ENCODE assay signal across 9 cellular contexts in genomic region chr3:151305081-151305777, GRCh38. TPM values are rescaled to one million over a fixed set of nuclear protein-coding genes. Genes with fewer than 3 reads are reported as not detected.
DNase-seq lines count a peak whose midpoint lies in the region; TF ChIP-seq lines count a peak whose summit lies in the region.
"Had no signal": no experiment of that assay in that cellular context is flagged by ENCODE, and none has a peak within 500 bp of the region (broad histone marks: within the 10 kb centered on the region; RNA-seq: fewer than 3 reads in every experiment).

No MANE protein-coding gene starts in this region.

- intact Hi-C loops in lower leg skin (cut with DNase I; ENCODE audit: low total_unique reads) (no loop called here), vagina (cut with DNase I) (no loop called here), ovary (cut with DNase I) (no loop called here)

- TF ChIP-seq CTCF in C4-2B (conservative IDR thresholded peaks at IDR 0.05) (peak; percentile 45), lower leg skin (IDR thresholded peaks at IDR 0.05) (no peak), vagina (IDR thresholded peaks at IDR 0.05) (no peak), ovary (IDR thresholded peaks at IDR 0.05) (no peak)

- H3K27me3 ChIP-seq in vagina (no peaks in the 10 kb centered on the region), ovary (no peaks in the 10 kb centered on the region)

- H3K36me3 ChIP-seq in vagina (no peaks in the 10 kb centered on the region), ovary (no peaks in the 10 kb centered on the region)

- H3K9me3 ChIP-seq in vagina (no peaks in the 10 kb centered on the region), ovary (no peaks in the 10 kb centered on the region)

- in situ Hi-C loops in T47D (cut with HindIII; ENCODE audit: low pct_unique_long_range_greater_than_20kb, low sequenced_read_pairs), result no loop called here

- no peak for TF ChIP-seq POLR2A in lower leg skin (IDR thresholded peaks at IDR 0.05)
- no peak for TF ChIP-seq POLR2A in vagina (IDR thresholded peaks at IDR 0.05)
- no peak for TF ChIP-seq POLR2A in ovary (IDR thresholded peaks at IDR 0.05)

- H3K4me3 ChIP-seq in lower leg skin (ENCODE audit: low read depth, poor library complexity, severe bottlenecking) (no peak overlapping the region), vagina (no peak overlapping the region), ovary (no peak overlapping the region)

- 37 to 43% methylated on average over 7 of the region's 7 CpGs for WGBS in lower leg skin, 2 donors
- WGBS in ovary, 3 donors, result 70 to 75% (median 71%) methylated on average over 7 of the region's 7 CpGs

- H3K27ac ChIP-seq in C4-2B, result no peak overlapping the region; the same call in 1 of the 2 replicates
- H3K27ac ChIP-seq in vagina, result peak overlapping the region; percentile 54
- no peak overlapping the region for H3K27ac ChIP-seq in ovary

- peak; percentile 100 for DNase-seq in M059J (ENCODE audit: low read depth)
- DNase-seq in T47D (ENCODE audit: low read depth in 1 of 2, low spot score in 1 of 2), result peak; percentile 65 to 99
- peak; percentile 81 to 95 for DNase-seq in lower leg skin (ENCODE audit: low spot score in 2 of 2)
- peak in 1 of 2 donors; percentile 90 for DNase-seq in vagina (ENCODE audit: extremely low spot score in 2 of 2)
- DNase-seq in NCI-H446 treated with DMSO at 0.1 percent for 48 hours (lab: John Stamatoyannopoulos, UW), result no peak
- DNase-seq in effector CD4-positive, alpha-beta T cell, result no peak
- no peak for DNase-seq in ovary

- no peak for TF ChIP-seq EP300 in ovary (IDR thresholded peaks at IDR 0.05)

- H3K4me1 ChIP-seq in vagina (peaks cover 17% of the 10 kb centered on the region), ovary (ENCODE audit: insufficient read depth) (no peaks in the 10 kb centered on the region)

RNA-seq across cellular contexts. Expression of gene GPR87, which starts 11.4 kb away (rescaled TPM):
- total RNA-seq in M059J (2014; rRNA removed; shearing (Covaris generic)), result 0.66 and 0.74 TPM in 2 replicates
- total RNA-seq in lower leg skin (10 to 100 TPM; 24.2 to 68.5 (median 55.4) TPM), vagina (12.3 TPM), ovary (under 1 TPM in 1 of 7 donors, not detected in 6; 0.23 TPM)
- polyA plus RNA-seq in ovary, result not detected

RNA-seq across cellular contexts. Expression of gene P2RY13, which starts 24.1 kb away (rescaled TPM):
- total RNA-seq in M059J (2014; rRNA removed; shearing (Covaris generic)), result not detected in 2 replicates
- total RNA-seq in lower leg skin (1 to 10 TPM in 1 of 4 donors, under 1 TPM in 3; 0.34 to 1.2 (median 0.58) TPM), vagina (0.98 TPM), ovary (1 to 10 TPM in 1 of 7 donors, under 1 TPM in 6; 0.27 to 1.6 (median 0.56) TPM)
- 1 to 10 TPM in 1 of 2 donors, under 1 TPM in 1; 0.31 to 5.8 TPM for polyA plus RNA-seq in ovary
- total RNA-seq: dermis microvascular lymphatic vessel endothelial cell had no signal

RNA-seq across cellular contexts. Expression of gene P2RY14, which starts 26.9 kb away (rescaled TPM):
- total RNA-seq in M059J (2014; rRNA removed; shearing (Covaris generic)), result not detected in 2 replicates
- 1 to 10 TPM; 1.8 to 3.7 (median 2.8) TPM for total RNA-seq in lower leg skin
- 0.49 TPM for total RNA-seq in vagina
- total RNA-seq in ovary, result 1 to 10 TPM in 2 of 7 donors, under 1 TPM in 4, not detected in 1; 0.28 to 1.2 (median 0.70) TPM
- polyA plus RNA-seq in ovary, result 1 to 10 TPM in 1 of 2 donors, under 1 TPM in 1; 0.54 to 2.8 TPM
- total RNA-seq: dermis microvascular lymphatic vessel endothelial cell had no signal

Comparison
In these comparisons a context has a peak if more than half of its experiments do, and no peak if none do; other contexts are left out.
1. DNase-seq: peak in M059J (single experiment), T47D (2 of 2) and lower leg skin (2 of 2); none in NCI-H446 treated with DMSO at 0.1 percent for 48 hours (single experiment), effector CD4-positive, alpha-beta T cell (single experiment) and ovary (0 of 5).